Comparison of ENCODE assay signal across 1 cellular context in genomic region chr7:30778246-30779025, GRCh38.
TF ChIP-seq lines count a peak whose summit lies in the region.

No MANE protein-coding gene starts in this region.

TF ChIP-seq in SK-N-SH treated with all-trans-retinoic acid at 6 μM for 48 hours, 23 proteins besides CTCF, POLR2A, EP300 and RAD21 (continued from another document):
- TF ChIP-seq TSHZ2 (CRISPR knock-in tag; IDR thresholded peaks at IDR 0.05) (no peak), CSDC2 (CRISPR knock-in tag; IDR thresholded peaks at IDR 0.05) (no peak)
TF ChIP-seq in SK-N-SH treated with all-trans-retinoic acid at 6 μM for 48 hours: peak in this region for 0.
